In the genomic region with DNA sequence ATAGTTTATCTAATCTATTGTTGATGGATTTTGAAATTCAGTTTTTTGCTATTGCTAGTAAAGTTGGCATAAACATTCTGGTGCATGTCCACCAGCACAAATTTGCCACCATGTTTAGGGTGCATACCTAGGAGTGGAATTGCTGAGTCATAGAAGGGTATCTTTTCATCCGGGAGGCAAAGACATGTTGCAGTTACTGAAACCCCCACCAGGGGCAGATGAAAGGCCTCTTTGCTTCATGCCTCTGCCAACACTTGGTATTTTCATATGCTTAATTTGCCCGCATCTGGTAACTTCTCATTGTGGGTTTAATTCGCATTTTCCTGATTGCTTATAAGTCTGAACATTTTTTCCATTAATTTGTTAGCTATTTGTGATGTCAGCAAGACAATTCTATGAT, we compare ENCODE assay signal across 12 cellular contexts. TPM values are rescaled to one million over a fixed set of nuclear protein-coding genes. Genes with fewer than 3 reads are reported as not detected.
DNase-seq lines count a peak whose midpoint lies in the region; ATAC-seq and TF ChIP-seq lines count a peak whose summit lies in the region.
"Had no signal": no experiment of that assay in that cellular context is flagged by ENCODE, and none has a peak within 500 bp of the region (broad histone marks: within the 10 kb centered on the region; RNA-seq: fewer than 3 reads in every experiment).

No MANE protein-coding gene starts in this region.

- no peak overlapping the region for H3K4me3 Mint-ChIP-seq in WTC11
- H3K4me3 Mint-ChIP-seq: activated B cell treated with CpG ODN at 0.5 μM for 24 hours had no signal

- 0 out of 2 replicates have a peak, but pooled peaks cover 2% of the 10 kb centered on the region for H3K36me3 Mint-ChIP-seq in WTC11

- 0 out of 2 replicates have a peak overlapping the region, but pooled peaks have one; percentile 57 for H3K27ac Mint-ChIP-seq in WTC11
- H3K27ac Mint-ChIP-seq: activated B cell treated with CpG ODN at 0.5 μM for 24 hours had no signal

- H3K4me1 Mint-ChIP-seq in WTC11: peaks cover 6% of the 10 kb centered on the region
- H3K4me1 Mint-ChIP-seq: activated B cell treated with CpG ODN at 0.5 μM for 24 hours had no signal

- peak; percentile 61 for TF ChIP-seq CTCF in WTC11 (IDR thresholded peaks at IDR 0.05)

- H3K9me3 Mint-ChIP-seq in WTC11: peaks cover 7% of the 10 kb centered on the region
- H3K9me3 Mint-ChIP-seq: activated B cell treated with CpG ODN at 0.5 μM for 24 hours had no signal

- CTCF ChIA-PET in WTC11 (lab: Charles Lee): no interaction called here

- POLR2A ChIA-PET in WTC11 (lab: Charles Lee): no interaction called here

- peak; percentile 59 for DNase-seq in NCI-H82 (lab: John Stamatoyannopoulos, UW)
- no peak for DNase-seq in NCI-H82 treated with DMSO at 0.1 percent for 48 hours (lab: John Stamatoyannopoulos, UW; ENCODE audit: unreplicated experiment)
- DNase-seq in WTC11 (ENCODE audit: low spot score): peak; percentile 47
- DNase-seq in myocyte (ENCODE audit: low read depth): peak; percentile 0
- DNase-seq in NCI-H1694 (lab: John Stamatoyannopoulos, UW): no peak
- no peak for DNase-seq in HK-2 (ENCODE audit: unreplicated experiment)
- DNase-seq: activated B cell treated with CpG ODN at 0.5 μM for 24 hours, amniotic stem cell, heart left ventricle, NCI-H187 treated with DMSO at 0.1 percent for 48 hours had no signal

- ATAC-seq in HG03432 (IDR thresholded peaks at IDR 0.05; ENCODE audit: unreplicated experiment): peak; percentile 43
- ATAC-seq in WTC11: peak; percentile 57
- no peak for ATAC-seq in HG02610 (IDR thresholded peaks at IDR 0.05; ENCODE audit: unreplicated experiment)
- ATAC-seq: heart left ventricle had no signal

- no peaks in the 10 kb centered on the region for H3K27me3 Mint-ChIP-seq in WTC11 (ENCODE audit: low read depth)
- H3K27me3 Mint-ChIP-seq: activated B cell treated with CpG ODN at 0.5 μM for 24 hours had no signal

TF ChIP-seq in WTC11, 78 proteins besides CTCF, POLR2A, EP300 and RAD21:
- TF ChIP-seq, protein P1, sequence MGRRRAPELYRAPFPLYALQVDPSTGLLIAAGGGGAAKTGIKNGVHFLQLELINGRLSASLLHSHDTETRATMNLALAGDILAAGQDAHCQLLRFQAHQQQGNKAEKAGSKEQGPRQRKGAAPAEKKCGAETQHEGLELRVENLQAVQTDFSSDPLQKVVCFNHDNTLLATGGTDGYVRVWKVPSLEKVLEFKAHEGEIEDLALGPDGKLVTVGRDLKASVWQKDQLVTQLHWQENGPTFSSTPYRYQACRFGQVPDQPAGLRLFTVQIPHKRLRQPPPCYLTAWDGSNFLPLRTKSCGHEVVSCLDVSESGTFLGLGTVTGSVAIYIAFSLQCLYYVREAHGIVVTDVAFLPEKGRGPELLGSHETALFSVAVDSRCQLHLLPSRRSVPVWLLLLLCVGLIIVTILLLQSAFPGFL (CRISPR knock-in tag; IDR thresholded peaks at IDR 0.05; ENCODE audit: borderline replicate concordance): no peak
- TF ChIP-seq, protein P2, sequence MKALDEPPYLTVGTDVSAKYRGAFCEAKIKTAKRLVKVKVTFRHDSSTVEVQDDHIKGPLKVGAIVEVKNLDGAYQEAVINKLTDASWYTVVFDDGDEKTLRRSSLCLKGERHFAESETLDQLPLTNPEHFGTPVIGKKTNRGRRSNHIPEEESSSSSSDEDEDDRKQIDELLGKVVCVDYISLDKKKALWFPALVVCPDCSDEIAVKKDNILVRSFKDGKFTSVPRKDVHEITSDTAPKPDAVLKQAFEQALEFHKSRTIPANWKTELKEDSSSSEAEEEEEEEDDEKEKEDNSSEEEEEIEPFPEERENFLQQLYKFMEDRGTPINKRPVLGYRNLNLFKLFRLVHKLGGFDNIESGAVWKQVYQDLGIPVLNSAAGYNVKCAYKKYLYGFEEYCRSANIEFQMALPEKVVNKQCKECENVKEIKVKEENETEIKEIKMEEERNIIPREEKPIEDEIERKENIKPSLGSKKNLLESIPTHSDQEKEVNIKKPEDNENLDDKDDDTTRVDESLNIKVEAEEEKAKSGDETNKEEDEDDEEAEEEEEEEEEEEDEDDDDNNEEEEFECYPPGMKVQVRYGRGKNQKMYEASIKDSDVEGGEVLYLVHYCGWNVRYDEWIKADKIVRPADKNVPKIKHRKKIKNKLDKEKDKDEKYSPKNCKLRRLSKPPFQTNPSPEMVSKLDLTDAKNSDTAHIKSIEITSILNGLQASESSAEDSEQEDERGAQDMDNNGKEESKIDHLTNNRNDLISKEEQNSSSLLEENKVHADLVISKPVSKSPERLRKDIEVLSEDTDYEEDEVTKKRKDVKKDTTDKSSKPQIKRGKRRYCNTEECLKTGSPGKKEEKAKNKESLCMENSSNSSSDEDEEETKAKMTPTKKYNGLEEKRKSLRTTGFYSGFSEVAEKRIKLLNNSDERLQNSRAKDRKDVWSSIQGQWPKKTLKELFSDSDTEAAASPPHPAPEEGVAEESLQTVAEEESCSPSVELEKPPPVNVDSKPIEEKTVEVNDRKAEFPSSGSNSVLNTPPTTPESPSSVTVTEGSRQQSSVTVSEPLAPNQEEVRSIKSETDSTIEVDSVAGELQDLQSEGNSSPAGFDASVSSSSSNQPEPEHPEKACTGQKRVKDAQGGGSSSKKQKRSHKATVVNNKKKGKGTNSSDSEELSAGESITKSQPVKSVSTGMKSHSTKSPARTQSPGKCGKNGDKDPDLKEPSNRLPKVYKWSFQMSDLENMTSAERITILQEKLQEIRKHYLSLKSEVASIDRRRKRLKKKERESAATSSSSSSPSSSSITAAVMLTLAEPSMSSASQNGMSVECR (CRISPR knock-in tag; IDR thresholded peaks at IDR 0.05; ENCODE audit: borderline replicate concordance): no peak
- TF ChIP-seq NR1H2 (CRISPR knock-in tag; IDR thresholded peaks at IDR 0.05) (no peak), NFATC4 (CRISPR knock-in tag; IDR thresholded peaks at IDR 0.05) (no peak), GTF2I (CRISPR knock-in tag; conservative IDR thresholded peaks at IDR 0.05) (peak; percentile 88), HMGA2 (CRISPR knock-in tag; IDR thresholded peaks at IDR 0.05) (no peak), ZNF138 (CRISPR knock-in tag; conservative IDR thresholded peaks at IDR 0.05) (no peak), IRF2 (CRISPR knock-in tag; IDR thresholded peaks at IDR 0.05; ENCODE audit: borderline replicate concordance, low read depth) (no peak), NFE2L1 (CRISPR knock-in tag; IDR thresholded peaks at IDR 0.05) (peak; percentile 94), ZNF423 (CRISPR knock-in tag; IDR thresholded peaks at IDR 0.05) (no peak)
- TF ChIP-seq, protein P3, sequence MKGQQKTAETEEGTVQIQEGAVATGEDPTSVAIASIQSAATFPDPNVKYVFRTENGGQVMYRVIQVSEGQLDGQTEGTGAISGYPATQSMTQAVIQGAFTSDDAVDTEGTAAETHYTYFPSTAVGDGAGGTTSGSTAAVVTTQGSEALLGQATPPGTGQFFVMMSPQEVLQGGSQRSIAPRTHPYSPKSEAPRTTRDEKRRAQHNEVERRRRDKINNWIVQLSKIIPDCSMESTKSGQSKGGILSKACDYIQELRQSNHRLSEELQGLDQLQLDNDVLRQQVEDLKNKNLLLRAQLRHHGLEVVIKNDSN (CRISPR knock-in tag; IDR thresholded peaks at IDR 0.05): no peak
- TF ChIP-seq, protein P4, sequence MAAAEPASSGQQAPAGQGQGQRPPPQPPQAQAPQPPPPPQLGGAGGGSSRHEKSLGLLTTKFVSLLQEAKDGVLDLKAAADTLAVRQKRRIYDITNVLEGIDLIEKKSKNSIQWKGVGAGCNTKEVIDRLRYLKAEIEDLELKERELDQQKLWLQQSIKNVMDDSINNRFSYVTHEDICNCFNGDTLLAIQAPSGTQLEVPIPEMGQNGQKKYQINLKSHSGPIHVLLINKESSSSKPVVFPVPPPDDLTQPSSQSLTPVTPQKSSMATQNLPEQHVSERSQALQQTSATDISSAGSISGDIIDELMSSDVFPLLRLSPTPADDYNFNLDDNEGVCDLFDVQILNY (CRISPR knock-in tag; IDR thresholded peaks at IDR 0.05): no peak
- TF ChIP-seq, protein P5, sequence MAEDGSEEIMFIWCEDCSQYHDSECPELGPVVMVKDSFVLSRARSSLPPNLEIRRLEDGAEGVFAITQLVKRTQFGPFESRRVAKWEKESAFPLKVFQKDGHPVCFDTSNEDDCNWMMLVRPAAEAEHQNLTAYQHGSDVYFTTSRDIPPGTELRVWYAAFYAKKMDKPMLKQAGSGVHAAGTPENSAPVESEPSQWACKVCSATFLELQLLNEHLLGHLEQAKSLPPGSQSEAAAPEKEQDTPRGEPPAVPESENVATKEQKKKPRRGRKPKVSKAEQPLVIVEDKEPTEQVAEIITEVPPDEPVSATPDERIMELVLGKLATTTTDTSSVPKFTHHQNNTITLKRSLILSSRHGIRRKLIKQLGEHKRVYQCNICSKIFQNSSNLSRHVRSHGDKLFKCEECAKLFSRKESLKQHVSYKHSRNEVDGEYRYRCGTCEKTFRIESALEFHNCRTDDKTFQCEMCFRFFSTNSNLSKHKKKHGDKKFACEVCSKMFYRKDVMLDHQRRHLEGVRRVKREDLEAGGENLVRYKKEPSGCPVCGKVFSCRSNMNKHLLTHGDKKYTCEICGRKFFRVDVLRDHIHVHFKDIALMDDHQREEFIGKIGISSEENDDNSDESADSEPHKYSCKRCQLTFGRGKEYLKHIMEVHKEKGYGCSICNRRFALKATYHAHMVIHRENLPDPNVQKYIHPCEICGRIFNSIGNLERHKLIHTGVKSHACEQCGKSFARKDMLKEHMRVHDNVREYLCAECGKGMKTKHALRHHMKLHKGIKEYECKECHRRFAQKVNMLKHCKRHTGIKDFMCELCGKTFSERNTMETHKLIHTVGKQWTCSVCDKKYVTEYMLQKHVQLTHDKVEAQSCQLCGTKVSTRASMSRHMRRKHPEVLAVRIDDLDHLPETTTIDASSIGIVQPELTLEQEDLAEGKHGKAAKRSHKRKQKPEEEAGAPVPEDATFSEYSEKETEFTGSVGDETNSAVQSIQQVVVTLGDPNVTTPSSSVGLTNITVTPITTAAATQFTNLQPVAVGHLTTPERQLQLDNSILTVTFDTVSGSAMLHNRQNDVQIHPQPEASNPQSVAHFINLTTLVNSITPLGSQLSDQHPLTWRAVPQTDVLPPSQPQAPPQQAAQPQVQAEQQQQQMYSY (CRISPR knock-in tag; IDR thresholded peaks at IDR 0.05): no peak

RNA-seq across cellular contexts. Expression of a gene that starts 8.2 kb away (rescaled TPM):
- total RNA-seq in WTC11 (2021) (0.18 to 0.72 TPM (median 0.66 TPM) in 3 replicates), myocyte (not detected in 2 replicates)
- polyA plus RNA-seq in myocyte (2012): not detected
- total RNA-seq: activated B cell treated with CpG ODN at 0.5 μM for 24 hours had no signal
- polyA plus RNA-seq: heart left ventricle had no signal

Comparison
In these comparisons a context has a peak if more than half of its experiments do, and no peak if none do; other contexts are left out.
1. DNase-seq: peak in NCI-H82 (single experiment), WTC11 (single experiment) and myocyte (single experiment); none in NCI-H82 treated with DMSO at 0.1 percent for 48 hours (single experiment), NCI-H1694 (single experiment) and HK-2 (single experiment).